In genomic region chr19:5126498-5127223, GRCh38 we compare ENCODE assay signal across 15 cellular contexts.
DNase-seq lines count a peak whose midpoint lies in the region; ATAC-seq and TF ChIP-seq lines count a peak whose summit lies in the region.
"Had no signal": no experiment of that assay in that cellular context is flagged by ENCODE, and none has a peak within 500 bp of the region (broad histone marks: within the 10 kb centered on the region; RNA-seq: fewer than 3 reads in every experiment).

No MANE protein-coding gene starts in this region.

- H3K36me3 ChIP-seq in transverse colon: peaks cover 0 to 7% (median 0%) of the 10 kb centered on the region in 4 donors

- H3K36me3 Mint-ChIP-seq in activated CD8-positive, alpha-beta T cell treated with anti-CD3 and anti-CD28 coated beads, Interleukin-2, amount 10 ng/mL, durations not matched to agents 7 days and 5 days (ENCODE audit: low read depth): peaks cover 16% of the 10 kb centered on the region
- H3K36me3 Mint-ChIP-seq in naive B cell: peaks cover 5 to 9% of the 10 kb centered on the region in 2 donors

- H3K4me3 Mint-ChIP-seq in activated CD8-positive, alpha-beta T cell treated with anti-CD3 and anti-CD28 coated beads, Interleukin-2, amount 10 ng/mL, durations not matched to agents 7 days and 5 days: no peak overlapping the region
- H3K4me3 Mint-ChIP-seq in naive B cell: peak overlapping the region; percentile 36 to 96 (median 84)
- H3K4me3 Mint-ChIP-seq: activated naive CD4-positive, alpha-beta T cell treated with anti-CD3 and anti-CD28 coated beads for 36 hours; dendritic cell treated with granulocyte-macrophage colony-stimulating factor and Interleukin-4, amounts not matched to agents 40 ng/mL and 50 ng/mL, for 4 days had no signal

- TF ChIP-seq POLR2A in transverse colon (IDR thresholded peaks at IDR 0.05): no peak

- peaks cover 54% of the 10 kb centered on the region for H3K4me1 Mint-ChIP-seq in activated CD8-positive, alpha-beta T cell treated with anti-CD3 and anti-CD28 coated beads, Interleukin-2, amount 10 ng/mL, durations not matched to agents 7 days and 5 days (ENCODE audit: low read depth)
- peaks cover 53 to 85% (median 79%) of the 10 kb centered on the region in 3 donors for H3K4me1 Mint-ChIP-seq in naive B cell

- POLR2A ChIA-PET in GM10248 (lab: Yijun Ruan, JAX): no interaction called here
- POLR2A ChIA-PET in activated CD8-positive, alpha-beta T cell treated with anti-CD3 and anti-CD28 coated beads, Interleukin-2, amount 10 ng/mL, durations not matched to agents 7 days and 5 days (lab: Charles Lee): no interaction called here

- intact Hi-C loops in transverse colon (cut with DNase I; ENCODE audit: low total_unique reads): no loop called here

- no peaks in the 10 kb centered on the region for H3K9me3 ChIP-seq in transverse colon
- H3K9me3 ChIP-seq: stomach had no signal

- DNase-seq in GM10248 (ENCODE audit: extremely low spot score) (peak; percentile 77), GM20000 (ENCODE audit: low spot score) (peak; percentile 82), naive B cell (peak; percentile 84), hepatic stellate cell (ENCODE audit: low spot score) (no peak), GM03348 (ENCODE audit: low spot score) (no peak), transverse colon (no peak)
- DNase-seq in activated CD8-positive, alpha-beta T cell treated with anti-CD3 and anti-CD28 coated beads, Interleukin-2, amount 10 ng/mL, durations not matched to agents 7 days and 5 days: peak; percentile 35
- DNase-seq: activated CD4-positive, CD25-positive, alpha-beta regulatory T cell; NCI-H2107; NCI-H82; stomach; T-helper 1 cell had no signal

- no peak overlapping the region for H3K27ac Mint-ChIP-seq in activated CD8-positive, alpha-beta T cell treated with anti-CD3 and anti-CD28 coated beads, Interleukin-2, amount 10 ng/mL, durations not matched to agents 7 days and 5 days
- H3K27ac Mint-ChIP-seq in naive B cell: peak overlapping the region; percentile 97 to 100 (median 99)
- H3K27ac Mint-ChIP-seq: activated naive CD4-positive, alpha-beta T cell treated with anti-CD3 and anti-CD28 coated beads for 36 hours; dendritic cell treated with granulocyte-macrophage colony-stimulating factor and Interleukin-4, amounts not matched to agents 40 ng/mL and 50 ng/mL, for 4 days had no signal

- H3K27me3 Mint-ChIP-seq in activated CD8-positive, alpha-beta T cell treated with anti-CD3 and anti-CD28 coated beads, Interleukin-2, amount 10 ng/mL, durations not matched to agents 7 days and 5 days (ENCODE audit: low read depth): no peaks in the 10 kb centered on the region
- H3K27me3 Mint-ChIP-seq in naive B cell: no peaks in the 10 kb centered on the region

- TF ChIP-seq CTCF in GM10248 (IDR thresholded peaks at IDR 0.05; ENCODE audit: control extremely low read depth, extremely low read depth, low read depth, missing control alignments) (no peak), GM20000 (IDR thresholded peaks at IDR 0.05; ENCODE audit: extremely low read depth, missing control alignments) (no peak), transverse colon (IDR thresholded peaks at IDR 0.05) (no peak)

- H3K9me3 Mint-ChIP-seq in activated CD8-positive, alpha-beta T cell treated with anti-CD3 and anti-CD28 coated beads, Interleukin-2, amount 10 ng/mL, durations not matched to agents 7 days and 5 days (ENCODE audit: insufficient read depth): no peaks in the 10 kb centered on the region
- no peaks in the 10 kb centered on the region for H3K9me3 Mint-ChIP-seq in naive B cell
- H3K9me3 Mint-ChIP-seq: activated naive CD4-positive, alpha-beta T cell treated with anti-CD3 and anti-CD28 coated beads for 36 hours; dendritic cell treated with granulocyte-macrophage colony-stimulating factor and Interleukin-4, amounts not matched to agents 40 ng/mL and 50 ng/mL, for 4 days had no signal

- no peak for ATAC-seq in activated CD8-positive, alpha-beta T cell treated with anti-CD3 and anti-CD28 coated beads, Interleukin-2, amount 10 ng/mL, durations not matched to agents 7 days and 5 days
- ATAC-seq in naive B cell (ENCODE audit: low read depth in 2 of 2): peak; percentile 32 to 33
- no peak for ATAC-seq in GM19455 (IDR thresholded peaks at IDR 0.05; ENCODE audit: unreplicated experiment)

- TF ChIP-seq EP300 in transverse colon (IDR thresholded peaks at IDR 0.05; ENCODE audit: low read depth): no peak

- CTCF ChIA-PET in GM10248 (lab: Yijun Ruan, JAX): no interaction called here
- CTCF ChIA-PET in activated CD8-positive, alpha-beta T cell treated with anti-CD3 and anti-CD28 coated beads, Interleukin-2, amount 10 ng/mL, durations not matched to agents 7 days and 5 days (lab: Charles Lee): no interaction called here

- in situ Hi-C loops in transverse colon (cut with MboI; ENCODE audit: low pct_ligation_motif_present in 1 of 4, low pct_unique_long_range_greater_than_20kb in 1 of 4, low sequenced_read_pairs in 3 of 4): no loop called here

- peaks cover 4 to 16% (median 7%) of the 10 kb centered on the region in 4 donors for H3K4me1 ChIP-seq in transverse colon

- 94% methylated on average over 25 of the region's 26 CpGs; no CpG with 5 or more reads in 1 of the 2 donors for WGBS in transverse colon (ENCODE audit: low coverage in 1 of 2), 2 donors

- no peak overlapping the region for H3K27ac ChIP-seq in transverse colon

- no peak overlapping the region for H3K4me3 ChIP-seq in transverse colon
- H3K4me3 ChIP-seq: stomach had no signal

- no peaks in the 10 kb centered on the region for H3K27me3 ChIP-seq in transverse colon
- H3K27me3 ChIP-seq: stomach had no signal

Comparison
In these comparisons a context has a peak if more than half of its experiments do, and no peak if none do; other contexts are left out.
1. DNase-seq: peak in GM10248 (single experiment), GM20000 (single experiment), activated CD8-positive, alpha-beta T cell treated with anti-CD3 and anti-CD28 coated beads, Interleukin-2, amount 10 ng/mL, durations not matched to agents 7 days and 5 days (single experiment) and naive B cell (single experiment); none in hepatic stellate cell (single experiment), GM03348 (single experiment) and transverse colon (single experiment).
2. ATAC-seq: peak in naive B cell (2 of 2); none in activated CD8-positive, alpha-beta T cell treated with anti-CD3 and anti-CD28 coated beads, Interleukin-2, amount 10 ng/mL, durations not matched to agents 7 days and 5 days (single experiment) and GM19455 (single experiment).